Comparison of ENCODE assay signal across 8 cellular contexts in the genomic region with DNA sequence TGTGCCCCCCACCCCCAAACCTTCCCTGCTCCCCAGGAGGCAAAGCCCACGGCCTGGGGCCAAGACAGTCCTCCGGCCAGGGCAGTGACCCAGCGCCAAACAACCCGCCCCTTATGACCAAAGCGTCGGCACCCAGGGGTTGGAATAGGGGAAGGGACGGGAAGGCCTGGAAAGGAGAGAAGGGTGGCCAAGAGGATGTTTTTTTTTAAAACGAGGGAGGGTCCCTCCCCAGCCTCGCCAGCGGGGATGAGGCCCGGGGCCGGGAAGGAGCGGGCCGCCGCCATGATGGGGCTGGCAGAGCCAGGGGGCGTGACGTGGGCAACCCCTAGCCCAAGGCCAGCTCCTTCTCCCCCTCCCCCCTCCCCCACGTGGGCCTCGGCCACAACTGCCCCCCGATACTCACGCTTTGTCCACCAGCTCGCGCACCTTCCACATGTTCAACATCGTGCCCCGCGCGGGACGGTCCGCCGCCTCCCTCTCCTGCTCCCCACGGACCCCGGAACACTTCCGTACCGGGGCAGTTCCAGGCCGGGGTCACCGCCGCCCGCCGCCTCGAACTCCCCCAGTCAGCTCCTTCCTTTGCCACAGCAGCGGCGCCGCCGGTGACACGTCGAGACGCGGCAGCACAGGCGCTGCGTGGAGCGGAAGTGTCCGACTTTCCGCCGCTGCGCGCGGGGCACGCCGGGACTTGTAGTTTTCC. TPM values are rescaled to one million over a fixed set of nuclear protein-coding genes. Genes with fewer than 3 reads are reported as not detected.
DNase-seq lines count a peak whose midpoint lies in the region; ATAC-seq and TF ChIP-seq lines count a peak whose summit lies in the region.

A gene (minus strand): TSS at position 619 of the 700 bp plus-strand sequence. CDS start 175 bp downstream, at position 444.

- TF ChIP-seq POLR2A in GM19193 (IDR thresholded peaks at IDR 0.05; ENCODE audit: extremely low read depth, insufficient read depth, insufficient read length), result peak; percentile 66

- intact Hi-C loops in left colon (cut with DNase I, micrococcal nuclease), result loop anchor here in 1 of 2 donors (10.0 kb wide), 1 partner anchor 136 kb away; no protein-coding TSS in a partner anchor

- peak; percentile 56 for ATAC-seq in HG03442 (IDR thresholded peaks at IDR 0.05; ENCODE audit: unreplicated experiment)
- peak; percentile 91 for ATAC-seq in left colon

- DNase-seq in AML-193 (lab: John Stamatoyannopoulos, UW) (peak; percentile 70 to 77), NCI-H526 treated with DMSO at 0.1 percent for 48 hours (lab: John Stamatoyannopoulos, UW) (peak; percentile 52), cortex of kidney (lab: John Stamatoyannopoulos, UW) (peak; percentile 43), left colon (peak; percentile 91 to 96)
- DNase-seq in activated CD4-positive, alpha-beta T cell treated with anti-CD3 and anti-CD28 coated beads, Interleukin-2, amount 50 U/mL, for 1 hour, result peak; percentile 87
- DNase-seq in stimulated activated CD4-positive, alpha-beta T cell treated with anti-CD3 and anti-CD28 coated beads, Interleukin-1b, Interleukin-23, amount 100 ng/mL, for 48 hours, result peak; percentile 89

RNA-seq across cellular contexts. Expression of the gene that starts here (rescaled TPM):
- total RNA-seq in left colon, result 100 to 1,000 TPM; 108 to 139 TPM

Comparison
In these comparisons a context has a peak if more than half of its experiments do, and no peak if none do; other contexts are left out.
1. Peak in every context shown above with its lines: DNase-seq and ATAC-seq.
2. DNase-seq: peak in every context shown above with its lines; median percentile 94 in left colon; 89 in stimulated activated CD4-positive, alpha-beta T cell treated with anti-CD3 and anti-CD28 coated beads, Interleukin-1b, Interleukin-23, amount 100 ng/mL, for 48 hours; 87 in activated CD4-positive, alpha-beta T cell treated with anti-CD3 and anti-CD28 coated beads, Interleukin-2, amount 50 U/mL, for 1 hour; 74 in AML-193; 52 in NCI-H526 treated with DMSO at 0.1 percent for 48 hours; 43 in cortex of kidney.